8 cellular contexts compared by ENCODE assay signal in genomic region chr10:71769279-71769823, GRCh38. TPM values are rescaled to one million over a fixed set of nuclear protein-coding genes. Genes with fewer than 3 reads are reported as not detected.
DNase-seq lines count a peak whose midpoint lies in the region; ATAC-seq and TF ChIP-seq lines count a peak whose summit lies in the region.

No MANE protein-coding gene starts in this region.

- H3K36me3 ChIP-seq in Panc1 (ENCODE audit: control insufficient read depth, insufficient read depth, low read length) (no peaks in the 10 kb centered on the region), subcutaneous abdominal adipose tissue (ENCODE audit: control insufficient read depth in 5 of 5, insufficient read depth in 5 of 5, low read length in 5 of 5) (peaks cover 0 to 20% (median 6%) of the 10 kb centered on the region in 5 donors)

- H3K4me1 ChIP-seq in Panc1 (ENCODE audit: control insufficient read depth, insufficient read depth, low read length) (peaks cover 83% of the 10 kb centered on the region), subcutaneous abdominal adipose tissue (ENCODE audit: control insufficient read depth in 5 of 5, insufficient read depth in 5 of 5, low read length in 5 of 5) (peaks cover 46 to 97% (median 95%) of the 10 kb centered on the region in 5 donors)

- peak overlapping the region; percentile 25 to 36 for H3K4me3 ChIP-seq in Panc1 (ENCODE audit: low read depth in 2 of 2, low read length in 2 of 2)
- peak overlapping the region; percentile 7 to 98 (median 85) for H3K4me3 ChIP-seq in subcutaneous abdominal adipose tissue (ENCODE audit: low read depth in 1 of 5, low read length in 5 of 5)

- POLR2A ChIA-PET in Panc1 (lab: Charles Lee) = no interaction called here

- H3K9ac ChIP-seq in subcutaneous abdominal adipose tissue (ENCODE audit: low read length in 5 of 5) = peak overlapping the region in 2 of 5 donors; percentile 15 to 22

- no TSS peak for BruUV-seq in Panc1 (replicated peaks; lab: Mats Ljungman, UMichigan)

- H3K27me3 ChIP-seq in Panc1 (ENCODE audit: control insufficient read depth, insufficient read depth, low read length) = no peaks in the 10 kb centered on the region
- H3K27me3 ChIP-seq in subcutaneous abdominal adipose tissue (ENCODE audit: control insufficient read depth in 5 of 5, insufficient read depth in 4 of 5, low read length in 5 of 5) = no peaks in the 10 kb centered on the region

- in situ Hi-C loops in Panc1 (cut with HindIII; ENCODE audit: low pct_unique_long_range_greater_than_20kb, low sequenced_read_pairs) = no loop called here

- H3K9me3 ChIP-seq in Panc1 (ENCODE audit: control insufficient read depth, insufficient read depth, low read depth, low read length) = no peaks in the 10 kb centered on the region
- H3K9me3 ChIP-seq in subcutaneous abdominal adipose tissue (ENCODE audit: control insufficient read depth in 5 of 5, low read length in 5 of 5) = no peaks in the 10 kb centered on the region

- DNase-seq in EH (ENCODE audit: low read depth) (peak; percentile 72), Panc1 (ENCODE audit: low read depth, low spot score) (no peak), fibroblast of peridontal ligament (ENCODE audit: extremely low read depth) (peak; percentile 42), DMS53 treated with DMSO at 0.1 percent for 48 hours (lab: John Stamatoyannopoulos, UW; ENCODE audit: unreplicated experiment) (no peak), NCI-H1436 (lab: John Stamatoyannopoulos, UW) (no peak), NCI-H1417 (lab: John Stamatoyannopoulos, UW) (no peak)

- ATAC-seq in GM21576 (IDR thresholded peaks at IDR 0.05; ENCODE audit: unreplicated experiment) (peak; percentile 24), Panc1 (no peak)

- TF ChIP-seq CTCF in Panc1 (IDR thresholded peaks at IDR 0.05) = no peak

- H3K27ac ChIP-seq in Panc1 (ENCODE audit: low read length) (peak overlapping the region; percentile 92), subcutaneous abdominal adipose tissue (ENCODE audit: low read depth, low read length) (peak overlapping the region; percentile 96)

- CTCF ChIA-PET in Panc1 (lab: Charles Lee) = interaction anchor here (0.5 kb wide), 1 partner anchor 128 kb away, joined by 6 read pairs; no protein-coding TSS in a partner anchor

- intact Hi-C loops in Panc1 (cut with micrococcal nuclease; ENCODE audit: unreplicated experiment) = no loop called here

RNA-seq across cellular contexts. Expression of gene VSIR, which starts 4.0 kb away (rescaled TPM):
- 34.9 TPM for total RNA-seq in Panc1 (2021; ENCODE audit: unreplicated experiment)
- polyA plus RNA-seq in Panc1 (2012; ENCODE audit: insufficient read length) = 45.4 TPM

RNA-seq across cellular contexts. Expression of gene C10orf105, which starts 49.8 kb away (rescaled TPM):
- not detected for total RNA-seq in Panc1 (2021; ENCODE audit: unreplicated experiment)
- not detected for polyA plus RNA-seq in Panc1 (2012; ENCODE audit: insufficient read length)

Comparison
In these comparisons a context has a peak if more than half of its experiments do, and no peak if none do; other contexts are left out.
1. DNase-seq: peak in EH (single experiment) and fibroblast of peridontal ligament (single experiment); none in Panc1 (single experiment), DMS53 treated with DMSO at 0.1 percent for 48 hours (single experiment), NCI-H1436 (single experiment) and NCI-H1417 (0 of 3).